ENCODE assay signal across 11 cellular contexts in the genomic region with DNA sequence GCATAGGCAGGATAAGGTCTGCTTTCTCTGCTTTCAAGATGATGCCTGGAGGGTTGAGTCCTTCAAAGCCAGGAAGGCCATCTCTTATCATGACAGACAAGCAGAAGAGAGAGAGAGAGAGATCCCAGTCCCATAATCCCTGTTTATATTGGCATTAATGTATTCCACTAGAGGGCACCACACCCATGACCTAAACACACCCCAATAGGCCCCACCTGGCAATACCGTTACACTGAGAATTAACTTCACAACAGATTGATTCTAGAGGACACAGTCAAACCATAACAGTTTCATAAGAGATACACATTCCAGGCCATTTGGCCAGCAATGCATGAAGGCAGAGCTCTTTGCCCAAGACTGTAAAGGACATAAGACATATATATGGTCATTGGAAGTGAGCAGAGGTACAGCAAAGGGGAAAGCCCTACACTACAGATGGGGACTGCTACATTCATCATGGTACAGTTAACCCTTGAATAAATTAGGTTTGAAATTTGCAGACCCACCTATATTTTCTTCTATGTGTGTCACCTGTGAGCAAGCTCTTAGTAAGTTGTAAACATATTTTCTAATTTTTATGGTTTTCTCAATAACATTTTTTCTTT.
DNase-seq lines count a peak whose midpoint lies in the region; ATAC-seq and TF ChIP-seq lines count a peak whose summit lies in the region.
"Had no signal": no experiment of that assay in that cellular context is flagged by ENCODE, and none has a peak within 500 bp of the region (broad histone marks: within the 10 kb centered on the region; RNA-seq: fewer than 3 reads in every experiment).

No MANE protein-coding gene starts in this region.

- no peaks in the 10 kb centered on the region for H3K9me2 ChIP-seq in DOHH2 (replicated peaks; ENCODE audit: control insufficient read depth, low read length)

- no peaks in the 10 kb centered on the region for H3K36me3 Mint-ChIP-seq in naive thymus-derived CD8-positive, alpha-beta T cell

- H3K27ac ChIP-seq in DOHH2 (ENCODE audit: low read depth, low read length) (no peak overlapping the region), tibial artery (no peak overlapping the region)

- H3K4me1 Mint-ChIP-seq in naive thymus-derived CD8-positive, alpha-beta T cell: peaks cover 0 to 17% (median 0%) of the 10 kb centered on the region in 4 donors
- H3K4me1 Mint-ChIP-seq: nephron had no signal

- H3K36me3 ChIP-seq in DOHH2 (ENCODE audit: control insufficient read depth, low read length): no peaks in the 10 kb centered on the region
- no peaks in the 10 kb centered on the region for H3K36me3 ChIP-seq in kidney epithelial cell (ENCODE audit: control insufficient read depth, insufficient read depth, low read length)
- no peaks in the 10 kb centered on the region for H3K36me3 ChIP-seq in tibial artery

- ATAC-seq in naive thymus-derived CD8-positive, alpha-beta T cell: no peak

- H3K79me2 ChIP-seq in DOHH2 (ENCODE audit: control insufficient read depth, low read length): no peaks in the 10 kb centered on the region

- H3K9me3 Mint-ChIP-seq in naive thymus-derived CD8-positive, alpha-beta T cell: peaks cover 0 to 9% (median 0%) of the 10 kb centered on the region in 9 donors
- H3K9me3 Mint-ChIP-seq: dendritic cell treated with granulocyte-macrophage colony-stimulating factor and Interleukin-4, amounts not matched to agents 40 ng/mL and 50 ng/mL, for 4 days; T-helper 1 cell treated with Interleukin-12 subunit alpha and Interleukin-12 subunit beta and Interleukin-4 antibody, amounts not matched to agents 30 μg/mL and 1 μg/mL, for 36 hours had no signal

- POLR2A ChIA-PET in naive thymus-derived CD8-positive, alpha-beta T cell (lab: Charles Lee): no interaction called here

- intact Hi-C loops in tibial artery (cut with DNase I; ENCODE audit: low total_unique reads): no loop called here

- peaks cover 7% of the 10 kb centered on the region for H3K9me3 ChIP-seq in DOHH2 (ENCODE audit: control insufficient read depth, insufficient read depth, low read length)
- H3K9me3 ChIP-seq in tibial artery: no peaks in the 10 kb centered on the region

- H3K27me3 Mint-ChIP-seq in naive thymus-derived CD8-positive, alpha-beta T cell: peaks cover 0 to 22% (median 4%) of the 10 kb centered on the region in 5 donors

- H3K27me3 ChIP-seq in DOHH2 (ENCODE audit: control insufficient read depth, low read length) (no peaks in the 10 kb centered on the region), kidney epithelial cell (ENCODE audit: control insufficient read depth, insufficient read depth, low read length) (no peaks in the 10 kb centered on the region), tibial artery (no peaks in the 10 kb centered on the region)

- H3F3A ChIP-seq in DOHH2 (ENCODE audit: control insufficient read depth, insufficient read depth): no peaks in the 10 kb centered on the region

- H3K4me3 Mint-ChIP-seq in naive thymus-derived CD8-positive, alpha-beta T cell: no peak overlapping the region
- H3K4me3 Mint-ChIP-seq: dendritic cell treated with granulocyte-macrophage colony-stimulating factor and Interleukin-4, amounts not matched to agents 40 ng/mL and 50 ng/mL, for 4 days; nephron; T-helper 1 cell treated with Interleukin-12 subunit alpha and Interleukin-12 subunit beta and Interleukin-4 antibody, amounts not matched to agents 30 μg/mL and 1 μg/mL, for 36 hours had no signal

- H3K4me2 ChIP-seq in DOHH2 (ENCODE audit: low read length): no peak overlapping the region

- H4K20me1 ChIP-seq in DOHH2 (ENCODE audit: control insufficient read depth, insufficient read depth, low read depth, low read length): no peaks in the 10 kb centered on the region

- H3K27ac Mint-ChIP-seq in naive thymus-derived CD8-positive, alpha-beta T cell: no peak overlapping the region
- H3K27ac Mint-ChIP-seq: dendritic cell treated with granulocyte-macrophage colony-stimulating factor and Interleukin-4, amounts not matched to agents 40 ng/mL and 50 ng/mL, for 4 days; nephron; T-helper 1 cell treated with Interleukin-12 subunit alpha and Interleukin-12 subunit beta and Interleukin-4 antibody, amounts not matched to agents 30 μg/mL and 1 μg/mL, for 36 hours had no signal

- peak; percentile 8 for DNase-seq in GM20000 (ENCODE audit: low spot score)
- DNase-seq in OCI-M1 (lab: John Stamatoyannopoulos, UW): peak; percentile 6
- no peak for DNase-seq in kidney epithelial cell (ENCODE audit: low read depth)
- DNase-seq in stimulated activated CD4-positive, alpha-beta T cell treated with anti-CD3 and anti-CD28 coated beads, Interleukin-4, amount 100 ng/mL, for 1 hour: no peak
- DNase-seq in naive thymus-derived CD8-positive, alpha-beta T cell: no peak
- DNase-seq in tibial artery: no peak
- DNase-seq in KG1 (lab: John Stamatoyannopoulos, UW): no peak

- H3K4me1 ChIP-seq in DOHH2 (ENCODE audit: control insufficient read depth, low read length) (peaks cover 53% of the 10 kb centered on the region), tibial artery (no peaks in the 10 kb centered on the region)

- H3K4me3 ChIP-seq in DOHH2 (ENCODE audit: low read length) (no peak overlapping the region), kidney epithelial cell (ENCODE audit: low read depth, low read length) (no peak overlapping the region), tibial artery (no peak overlapping the region)

- peak; percentile 67 for TF ChIP-seq CTCF in DOHH2 (IDR thresholded peaks at IDR 0.05; ENCODE audit: low read depth, low read length, poor library complexity, severe bottlenecking)
- peak; percentile 15 for TF ChIP-seq CTCF in GM20000 (IDR thresholded peaks at IDR 0.05; ENCODE audit: extremely low read depth, missing control alignments)
- peak; percentile 12 for TF ChIP-seq CTCF in kidney epithelial cell (IDR thresholded peaks at IDR 0.05; ENCODE audit: insufficient read depth, low read length, poor library complexity, severe bottlenecking)
- no peak for TF ChIP-seq CTCF in tibial artery (IDR thresholded peaks at IDR 0.05)

Comparison
In these comparisons a context has a peak if more than half of its experiments do, and no peak if none do; other contexts are left out.
1. CTCF ChIP-seq: peak in DOHH2 (single experiment), GM20000 (single experiment) and kidney epithelial cell (single experiment); none in tibial artery (0 of 2).
2. DNase-seq: peak in GM20000 (single experiment) and OCI-M1 (single experiment); none in kidney epithelial cell (single experiment), stimulated activated CD4-positive, alpha-beta T cell treated with anti-CD3 and anti-CD28 coated beads, Interleukin-4, amount 100 ng/mL, for 1 hour (single experiment), naive thymus-derived CD8-positive, alpha-beta T cell (0 of 10), tibial artery (0 of 2) and KG1 (single experiment).